In the genomic region with DNA sequence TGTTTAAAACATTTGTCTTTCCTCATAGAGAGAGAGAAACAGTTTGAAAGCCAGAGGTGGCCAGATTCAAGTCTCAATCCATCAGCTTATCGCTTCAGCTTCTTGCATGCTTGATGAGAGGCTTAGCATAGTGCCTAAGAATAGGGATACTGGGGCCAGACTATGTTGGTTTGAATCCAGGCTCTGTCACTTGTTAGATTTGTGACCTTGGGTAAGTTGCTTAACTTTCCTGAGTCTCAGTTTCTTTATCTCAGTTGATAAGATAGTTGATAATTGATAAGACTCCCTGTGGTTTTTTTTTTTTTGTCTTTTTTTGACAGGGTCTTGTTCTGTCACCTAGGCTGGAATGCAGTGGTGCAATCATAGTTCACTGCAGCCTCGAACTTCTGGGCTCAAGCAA, we compare ENCODE assay signal across 1 cellular context.
TF ChIP-seq lines count a peak whose summit lies in the region.

No MANE protein-coding gene starts in this region.

TF ChIP-seq in H1, 55 proteins besides CTCF, POLR2A, EP300 and RAD21:
- TF ChIP-seq, protein P1, sequence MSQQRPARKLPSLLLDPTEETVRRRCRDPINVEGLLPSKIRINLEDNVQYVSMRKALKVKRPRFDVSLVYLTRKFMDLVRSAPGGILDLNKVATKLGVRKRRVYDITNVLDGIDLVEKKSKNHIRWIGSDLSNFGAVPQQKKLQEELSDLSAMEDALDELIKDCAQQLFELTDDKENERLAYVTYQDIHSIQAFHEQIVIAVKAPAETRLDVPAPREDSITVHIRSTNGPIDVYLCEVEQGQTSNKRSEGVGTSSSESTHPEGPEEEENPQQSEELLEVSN (IDR thresholded peaks at IDR 0.05), result no peak
- TF ChIP-seq KDM4A (IDR thresholded peaks at IDR 0.05; ENCODE audit: low read depth, low read length, severe bottlenecking) (no peak), BACH1 (IDR thresholded peaks at IDR 0.05; ENCODE audit: low read length) (no peak), CEBPB (IDR thresholded peaks at IDR 0.05; ENCODE audit: low read depth, low read length) (no peak), MAFK (IDR thresholded peaks at IDR 0.05; ENCODE audit: low read depth, low read length) (no peak)
